ENCODE assay signal across 20 cellular contexts in genomic region chr1:96843196-96843595, GRCh38.
A peak's percentile ranks its signal among the peaks of the same experiment; 100 is the strongest.
DNase-seq lines count a peak whose midpoint lies in the region; ATAC-seq and TF ChIP-seq lines count a peak whose summit lies in the region.
"Had no signal": no experiment of that assay in that cellular context is flagged by ENCODE, and none has a peak within 500 bp of the region (broad histone marks: within the 10 kb centered on the region; RNA-seq: fewer than 3 reads in every experiment).

No MANE protein-coding gene starts in this region.

- H3K18ac ChIP-seq in IMR-90 (ENCODE audit: low read depth, low read length): no peak overlapping the region

- no peak overlapping the region for H3K4ac ChIP-seq in IMR-90 (ENCODE audit: low read depth, low read length)

- no peak overlapping the region for H4K5ac ChIP-seq in IMR-90 (ENCODE audit: low read depth, low read length)

- no peak overlapping the region for H3K4me3 ChIP-seq in AG10803 (ENCODE audit: low read length)
- no peak overlapping the region for H3K4me3 ChIP-seq in IMR-90 (ENCODE audit: insufficient read depth, low read depth, low read length)
- no peak overlapping the region for H3K4me3 ChIP-seq in brain microvascular endothelial cell (ENCODE audit: low read depth, low read length)
- no peak overlapping the region for H3K4me3 ChIP-seq in kidney epithelial cell (ENCODE audit: low read depth, low read length)
- H3K4me3 ChIP-seq: ascending aorta, HAP-1 had no signal

- H2BK5ac ChIP-seq in IMR-90 (ENCODE audit: low read depth, low read length, poor library complexity, severe bottlenecking): no peak overlapping the region

- BruUV-seq in IMR-90 (replicated peaks; lab: Mats Ljungman, UMichigan): no TSS peak

- no peak overlapping the region for H2BK15ac ChIP-seq in IMR-90 (ENCODE audit: low read depth, low read length)

- H3K9me3 ChIP-seq in IMR-90 (ENCODE audit: control insufficient read depth, insufficient read depth, low read length): no peaks in the 10 kb centered on the region
- H3K9me3 ChIP-seq: ascending aorta, HAP-1, neutrophil had no signal

- in situ Hi-C loops in IMR-90 (cut with MboI; ENCODE audit: low sequenced_read_pairs) (no loop called here), brain microvascular endothelial cell (cut with HindIII; ENCODE audit: low pct_ligation_motif_present, low sequenced_read_pairs) (no loop called here)

- H2AFZ ChIP-seq in IMR-90 (replicated peaks; ENCODE audit: low read length, poor library complexity): no peak overlapping the region

- ATAC-seq in IMR-90 (ENCODE audit: low read depth) (peak; percentile 69), GM19328 (IDR thresholded peaks at IDR 0.05; ENCODE audit: unreplicated experiment) (no peak)
- ATAC-seq: activated CD8-positive, alpha-beta memory T cell treated with anti-CD3 and anti-CD28 coated beads, Interleukin-2, amount 10 ng/mL, durations not matched to agents 7 days and 5 days; foreskin keratinocyte had no signal

- no peak overlapping the region for H3K27ac ChIP-seq in IMR-90 (ENCODE audit: insufficient read depth, low read length)
- no peak overlapping the region for H3K27ac ChIP-seq in brain microvascular endothelial cell
- H3K27ac ChIP-seq: ascending aorta, foreskin keratinocyte, neutrophil had no signal

- H4K8ac ChIP-seq in IMR-90 (ENCODE audit: low read depth in 2 of 2, low read length in 2 of 2): no peak overlapping the region

- no peak overlapping the region for H3K4me2 ChIP-seq in IMR-90 (ENCODE audit: low read depth, low read length)

- H2BK20ac ChIP-seq in IMR-90 (ENCODE audit: low read depth, low read length): no peak overlapping the region

- TF ChIP-seq RAD21 in IMR-90 (IDR thresholded peaks at IDR 0.05; ENCODE audit: low read length): no peak

- no peak overlapping the region for H2AK5ac ChIP-seq in IMR-90 (ENCODE audit: low read depth, low read length)

- WGBS in IMR-90 (ENCODE audit: extremely low coverage in 2 of 2, insufficient read length in 1 of 2), 2 experiments: no CpG with 5 or more reads among the region's 3 CpGs

- DNase-seq in AG10803 (ENCODE audit: low read depth) (peak; percentile 88), IMR-90 (peak; percentile 57), brain microvascular endothelial cell (peak; percentile 9), kidney epithelial cell (ENCODE audit: low read depth) (peak; percentile 2), A172 (ENCODE audit: low spot score) (no peak), NCI-H2107 (lab: John Stamatoyannopoulos, UW) (no peak)
- no peak for DNase-seq in stimulated activated CD4-positive, alpha-beta T cell treated with anti-CD3 and anti-CD28 coated beads, Interleukin-12 subunit alpha, Interleukin-12 subunit beta, amount 100 ng/mL, for 4 hours
- DNase-seq: activated B cell treated with CpG ODN at 0.5 μM for 24 hours; activated CD8-positive, alpha-beta memory T cell treated with anti-CD3 and anti-CD28 coated beads, Interleukin-2, amount 10 ng/mL, durations not matched to agents 7 days and 5 days; activated gamma-delta T cell; DMS 273 treated with DMSO at 0.1 percent for 48 hours; foreskin keratinocyte; KBM-7; NCI-H1694; NCI-H524; stimulated activated naive CD4-positive, alpha-beta T cell had no signal

- H3K9me1 ChIP-seq in IMR-90 (ENCODE audit: insufficient read depth, low read length): no peaks in the 10 kb centered on the region

- peaks cover 2% of the 10 kb centered on the region; the same call in 1 of the 2 replicates for H3K4me1 ChIP-seq in IMR-90 (ENCODE audit: control insufficient read depth, insufficient read depth, low read length)
- H3K4me1 ChIP-seq: ascending aorta, foreskin keratinocyte, HAP-1 had no signal

- H3K27me3 ChIP-seq in IMR-90 (ENCODE audit: control insufficient read depth, insufficient read depth, low read length) (no peaks in the 10 kb centered on the region), brain microvascular endothelial cell (replicated peaks) (no peaks in the 10 kb centered on the region), kidney epithelial cell (ENCODE audit: control insufficient read depth, insufficient read depth, low read length) (no peaks in the 10 kb centered on the region)
- H3K27me3 ChIP-seq: ascending aorta, foreskin keratinocyte, neutrophil had no signal

- H3K56ac ChIP-seq in IMR-90 (ENCODE audit: extremely low read depth, insufficient read depth, low read length): no peak overlapping the region

- no peak overlapping the region for H3K14ac ChIP-seq in IMR-90 (replicated peaks; ENCODE audit: low read depth, low read length)

- no peak overlapping the region for H3K9ac ChIP-seq in IMR-90 (ENCODE audit: low read depth, low read length)

- no peak overlapping the region for H2AK9ac ChIP-seq in IMR-90 (replicated peaks; ENCODE audit: low read depth, low read length, poor library complexity)

- TF ChIP-seq POLR2A in IMR-90 (IDR thresholded peaks at IDR 0.05; ENCODE audit: low read depth, low read length): no peak

- H3K36me3 ChIP-seq in IMR-90 (ENCODE audit: control insufficient read depth, insufficient read depth, low read length) (no peaks in the 10 kb centered on the region), brain microvascular endothelial cell (replicated peaks) (no peaks in the 10 kb centered on the region), kidney epithelial cell (ENCODE audit: control insufficient read depth, insufficient read depth, low read length) (no peaks in the 10 kb centered on the region)
- H3K36me3 ChIP-seq: ascending aorta, HAP-1, neutrophil had no signal

- no peaks in the 10 kb centered on the region for H4K20me1 ChIP-seq in IMR-90 (ENCODE audit: insufficient read depth, low read length)

- intact Hi-C loops in IMR-90 (cut with micrococcal nuclease): loop anchor here (5.0 kb wide), 1 partner anchor 606 kb away; no protein-coding TSS in a partner anchor

- POLR2A ChIA-PET in IMR-90 (lab: Charles Lee; ENCODE audit: unreplicated experiment): no interaction called here

- H2BK120ac ChIP-seq in IMR-90 (ENCODE audit: low read depth, low read length): no peak overlapping the region

- dilution Hi-C loops in IMR-90 (cut with HindIII; ENCODE audit: low sequenced_read_pairs, unreplicated experiment): no loop called here

- TF ChIP-seq CTCF in AG10803 (conservative IDR thresholded peaks at IDR 0.05; ENCODE audit: low read length) (no peak), IMR-90 (conservative IDR thresholded peaks at IDR 0.05; ENCODE audit: low read depth, low read length) (no peak), brain microvascular endothelial cell (IDR thresholded peaks at IDR 0.05; ENCODE audit: low read depth, low read length, missing control alignments) (no peak), kidney epithelial cell (IDR thresholded peaks at IDR 0.05; ENCODE audit: insufficient read depth, low read length, poor library complexity, severe bottlenecking) (no peak)

- CTCF ChIA-PET in IMR-90 (lab: Yijun Ruan, JAX): no interaction called here

- no peak overlapping the region; the same call in 1 of the 2 replicates for H3K23ac ChIP-seq in IMR-90 (ENCODE audit: low read depth, low read length)

- H3K79me1 ChIP-seq in IMR-90 (ENCODE audit: low read depth in 1 of 2, low read length in 2 of 2): no peaks in the 10 kb centered on the region

- no peak overlapping the region for H4K91ac ChIP-seq in IMR-90 (ENCODE audit: insufficient read depth, low read depth, low read length)

TF ChIP-seq in IMR-90, 13 proteins besides CTCF, POLR2A, EP300 and RAD21:
- TF ChIP-seq RFX5 (IDR thresholded peaks at IDR 0.05; ENCODE audit: low read depth, low read length): no peak
- peak; percentile 34; the same call in 1 of the 2 replicates for TF ChIP-seq CEBPB (IDR thresholded peaks at IDR 0.05; ENCODE audit: low read depth, low read length)
- TF ChIP-seq NFE2L2 (IDR thresholded peaks at IDR 0.05; ENCODE audit: low read depth, low read length): no peak
- no peak for TF ChIP-seq MAFK (IDR thresholded peaks at IDR 0.05; ENCODE audit: low read depth, low read length)
- no peak for TF ChIP-seq SMC3 (IDR thresholded peaks at IDR 0.05; ENCODE audit: low read depth, low read length)
- no peak for TF ChIP-seq MXI1 (IDR thresholded peaks at IDR 0.05; ENCODE audit: borderline replicate concordance, low read depth, low read length)
TF ChIP-seq in IMR-90: peak in this region for 1.

Comparison
In these comparisons a context has a peak if more than half of its experiments do, and no peak if none do; other contexts are left out.
1. DNase-seq: peak in AG10803 (single experiment), IMR-90 (single experiment), brain microvascular endothelial cell (single experiment) and kidney epithelial cell (single experiment); none in A172 (single experiment), NCI-H2107 (single experiment) and stimulated activated CD4-positive, alpha-beta T cell treated with anti-CD3 and anti-CD28 coated beads, Interleukin-12 subunit alpha, Interleukin-12 subunit beta, amount 100 ng/mL, for 4 hours (single experiment).